In the genomic region with DNA sequence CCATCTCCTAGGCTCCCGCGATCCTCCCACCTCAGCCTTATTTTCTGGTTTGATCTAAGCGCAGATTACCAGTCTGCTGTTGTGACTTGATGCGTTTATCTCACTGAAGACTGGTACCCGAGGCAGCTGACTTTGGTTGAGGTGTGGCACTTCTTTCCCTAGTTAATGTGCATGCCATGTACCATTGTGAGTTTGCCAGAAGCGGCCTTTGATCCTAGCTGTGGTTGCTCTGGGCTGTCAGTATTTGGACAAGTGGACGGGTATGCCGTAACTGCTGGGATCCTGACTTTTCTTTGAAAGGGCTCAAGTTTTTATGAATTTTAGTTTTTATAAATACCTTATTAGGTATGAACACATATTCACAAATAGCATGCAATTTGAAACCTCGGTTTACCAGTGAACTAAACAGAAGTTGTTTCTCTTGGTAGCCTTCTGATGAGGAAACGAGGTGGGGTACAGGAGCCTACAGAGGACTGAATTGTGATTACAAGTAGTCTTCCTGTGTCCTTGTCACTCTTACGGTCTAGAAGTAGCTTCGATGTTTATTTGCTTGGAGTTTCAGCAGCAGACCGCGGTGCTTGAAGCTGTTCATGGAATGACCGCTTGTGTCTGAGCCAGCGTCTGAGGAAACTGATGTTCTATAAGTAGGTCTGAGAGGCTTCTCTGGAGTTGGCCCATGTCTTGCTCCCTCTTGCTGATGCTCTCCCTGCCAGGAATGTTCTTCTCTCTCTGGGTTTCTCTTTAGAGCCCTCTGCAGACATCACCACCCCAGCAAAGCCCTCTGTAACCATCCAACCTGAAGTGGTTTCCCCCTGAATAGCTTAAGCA, we compare ENCODE assay signal across 20 cellular contexts. TPM values are rescaled to one million over a fixed set of nuclear protein-coding genes. Genes with fewer than 3 reads are reported as not detected.
DNase-seq lines count a peak whose midpoint lies in the region; ATAC-seq and TF ChIP-seq lines count a peak whose summit lies in the region.
"Had no signal": no experiment of that assay in that cellular context is flagged by ENCODE, and none has a peak within 500 bp of the region (broad histone marks: within the 10 kb centered on the region; RNA-seq: fewer than 3 reads in every experiment).

No MANE protein-coding gene starts in this region.

- WGBS in heart right ventricle, 2 donors: 72 to 84% methylated on average over 16 of the region's 16 CpGs
- WGBS in testis, 2 donors: 70 to 74% methylated on average over 16 of the region's 16 CpGs

- peaks cover 15% of the 10 kb centered on the region for H3K4me1 Mint-ChIP-seq in activated T-helper 1 cell treated with anti-CD3 and anti-CD28 coated beads, Interleukin-12 subunit alpha, Interleukin-12 subunit beta, Interleukin-2, Interleukin-4 antibody, amounts not matched to agents 30 ng/mL and 10 ng/mL and 1 ng/mL, durations not matched to agents 14 hours and 24 hours and 36 hours (ENCODE audit: low read depth)

- H3K4me3 ChIP-seq in heart right ventricle (peak overlapping the region in 1 of 10 donors; percentile 8), left lung (no peak overlapping the region), testis (no peak overlapping the region), mucosa of descending colon (no peak overlapping the region)
- H3K4me3 ChIP-seq: HAP-1, right atrium auricular region had no signal

- H3K4me3 Mint-ChIP-seq in activated T-helper 1 cell treated with anti-CD3 and anti-CD28 coated beads, Interleukin-12 subunit alpha, Interleukin-12 subunit beta, Interleukin-2, Interleukin-4 antibody, amounts not matched to agents 30 ng/mL and 10 ng/mL and 1 ng/mL, durations not matched to agents 14 hours and 24 hours and 36 hours: no peak overlapping the region

- H3K27ac ChIP-seq in heart right ventricle (peak overlapping the region in 7 of 10 donors; percentile 13 to 77 (median 52)), left lung (peak overlapping the region; percentile 9 to 64), testis (peak overlapping the region; percentile 64 to 71)

- DNase-seq in heart right ventricle: no peak
- DNase-seq in left ventricle myocardium superior: no peak
- DNase-seq in activated T-helper 1 cell treated with anti-CD3 and anti-CD28 coated beads, Interleukin-12 subunit alpha, Interleukin-12 subunit beta, Interleukin-2, Interleukin-4 antibody, amounts not matched to agents 30 ng/mL and 10 ng/mL and 1 ng/mL, durations not matched to agents 14 hours and 24 hours and 36 hours (ENCODE audit: low spot score): no peak
- no peak for DNase-seq in left lung
- DNase-seq in testis: peak; percentile 40
- no peak for DNase-seq in CD1c-positive myeloid dendritic cell (ENCODE audit: extremely low spot score)
- DNase-seq in mucosa of descending colon: no peak
- DNase-seq in stimulated activated CD4-positive, alpha-beta T cell treated with anti-CD3 and anti-CD28 coated beads, Interleukin-4, amount 100 ng/mL, for 4 hours: no peak
- DNase-seq: activated CD4-positive, CD25-positive, alpha-beta regulatory T cell treated with anti-CD3 and anti-CD28 coated beads, Interleukin-2, amount 50 U/mL, for 72 hours; anterior cingulate cortex; GF-D8; glutamatergic neuron; mesendoderm; NCI-H1436 treated with DMSO at 0.1 percent for 48 hours; NCI-H2227 treated with DMSO at 0.1 percent for 48 hours; NK-92 treated with Interleukin-12 subunit alpha and Interleukin-12 subunit beta, amount 100 ng/mL, for 24 hours; RPMI8226 had no signal

- H3K27ac Mint-ChIP-seq in activated T-helper 1 cell treated with anti-CD3 and anti-CD28 coated beads, Interleukin-12 subunit alpha, Interleukin-12 subunit beta, Interleukin-2, Interleukin-4 antibody, amounts not matched to agents 30 ng/mL and 10 ng/mL and 1 ng/mL, durations not matched to agents 14 hours and 24 hours and 36 hours: peak overlapping the region; percentile 64

- H3K9me3 ChIP-seq in heart right ventricle: peaks cover 0 to 3% (median 0%) of the 10 kb centered on the region in 11 donors
- H3K9me3 ChIP-seq in left lung: no peaks in the 10 kb centered on the region
- no peaks in the 10 kb centered on the region for H3K9me3 ChIP-seq in testis
- H3K9me3 ChIP-seq in mucosa of descending colon: no peaks in the 10 kb centered on the region
- H3K9me3 ChIP-seq: HAP-1, neutrophil, right atrium auricular region had no signal

- TF ChIP-seq CTCF in heart right ventricle (IDR thresholded peaks at IDR 0.05) (no peak), left lung (IDR thresholded peaks at IDR 0.05) (no peak), testis (IDR thresholded peaks at IDR 0.05) (no peak), mucosa of descending colon (IDR thresholded peaks at IDR 0.05) (no peak)

- no peaks in the 10 kb centered on the region for H3K27me3 Mint-ChIP-seq in activated T-helper 1 cell treated with anti-CD3 and anti-CD28 coated beads, Interleukin-12 subunit alpha, Interleukin-12 subunit beta, Interleukin-2, Interleukin-4 antibody, amounts not matched to agents 30 ng/mL and 10 ng/mL and 1 ng/mL, durations not matched to agents 14 hours and 24 hours and 36 hours (ENCODE audit: insufficient read depth)

- no peak for TF ChIP-seq POLR2A in testis (IDR thresholded peaks at IDR 0.05)

- intact Hi-C loops in heart right ventricle (cut with DNase I): no loop called here
- intact Hi-C loops in left ventricle myocardium superior (cut with micrococcal nuclease): no loop called here
- intact Hi-C loops in activated T-helper 1 cell treated with anti-CD3 and anti-CD28 coated beads, Interleukin-12 subunit alpha, Interleukin-12 subunit beta, Interleukin-2, Interleukin-4 antibody, amounts not matched to agents 30 ng/mL and 10 ng/mL and 1 ng/mL, durations not matched to agents 14 hours and 24 hours and 36 hours (cut with micrococcal nuclease): no loop called here
- intact Hi-C loops in left lung (cut with DNase I): no loop called here
- intact Hi-C loops in testis (cut with DNase I; ENCODE audit: low total_unique reads): no loop called here
- intact Hi-C loops in mucosa of descending colon (cut with DNase I, micrococcal nuclease): no loop called here

- peaks cover 2% of the 10 kb centered on the region for H3K9me3 Mint-ChIP-seq in activated T-helper 1 cell treated with anti-CD3 and anti-CD28 coated beads, Interleukin-12 subunit alpha, Interleukin-12 subunit beta, Interleukin-2, Interleukin-4 antibody, amounts not matched to agents 30 ng/mL and 10 ng/mL and 1 ng/mL, durations not matched to agents 14 hours and 24 hours and 36 hours

- H3K27me3 ChIP-seq in heart right ventricle (no peaks in the 10 kb centered on the region), left lung (no peaks in the 10 kb centered on the region), testis (no peaks in the 10 kb centered on the region)
- H3K27me3 ChIP-seq: neutrophil, right atrium auricular region had no signal

- H3K36me3 Mint-ChIP-seq in activated T-helper 1 cell treated with anti-CD3 and anti-CD28 coated beads, Interleukin-12 subunit alpha, Interleukin-12 subunit beta, Interleukin-2, Interleukin-4 antibody, amounts not matched to agents 30 ng/mL and 10 ng/mL and 1 ng/mL, durations not matched to agents 14 hours and 24 hours and 36 hours (ENCODE audit: low read depth): peaks cover 21% of the 10 kb centered on the region

- H3K4me1 ChIP-seq in heart right ventricle: peaks cover 19 to 99% (median 80%) of the 10 kb centered on the region in 9 donors
- H3K4me1 ChIP-seq in left lung: peaks cover 19 to 68% of the 10 kb centered on the region in 2 donors
- peaks cover 82% of the 10 kb centered on the region for H3K4me1 ChIP-seq in testis
- H3K4me1 ChIP-seq in mucosa of descending colon (ENCODE audit: low read depth): no peaks in the 10 kb centered on the region

- H3K36me3 ChIP-seq in heart right ventricle: peaks cover 0 to 35% (median 0%) of the 10 kb centered on the region in 9 donors
- H3K36me3 ChIP-seq in left lung: no peaks in the 10 kb centered on the region
- H3K36me3 ChIP-seq in testis (ENCODE audit: low read depth, missing control alignments): no peaks in the 10 kb centered on the region
- H3K36me3 ChIP-seq in mucosa of descending colon (ENCODE audit: low read depth): no peaks in the 10 kb centered on the region
- H3K36me3 ChIP-seq: HAP-1, right atrium auricular region had no signal

- no peak for ATAC-seq in heart right ventricle
- no peak for ATAC-seq in left ventricle myocardium superior
- ATAC-seq in left lung: peak; percentile 34
- no peak for ATAC-seq in mucosa of descending colon

RNA-seq across cellular contexts. Expression of a gene that starts 39.9 kb away (rescaled TPM):
- total RNA-seq in heart right ventricle (10 to 100 TPM; 38.7 to 88.8 (median 55.3) TPM), left ventricle myocardium superior (71.4 TPM), left lung (100 to 1,000 TPM in 1 of 2 donors, 10 to 100 TPM in 1; 84.7 to 151 TPM), testis (100 to 1,000 TPM; 240 to 262 TPM), mucosa of descending colon (10 to 100 TPM; 24.5 to 44.6 (median 44.0) TPM)
- polyA plus RNA-seq in heart right ventricle (10 to 100 TPM; 36.1 to 42.3 TPM), testis (ENCODE audit: insufficient read depth, low read depth, low replicate concordance) (143 TPM)
- 77.6 and 81.9 TPM in 2 replicates for total RNA-seq in activated T-helper 1 cell treated with anti-CD3 and anti-CD28 coated beads, Interleukin-12 subunit alpha, Interleukin-12 subunit beta, Interleukin-2, Interleukin-4 antibody, amounts not matched to agents 30 ng/mL and 10 ng/mL and 1 ng/mL, durations not matched to agents 14 hours and 24 hours and 36 hours
